Comparison of ENCODE assay signal across 19 cellular contexts in genomic region chr5:55582256-55582655, GRCh38. TPM values are rescaled to one million over a fixed set of nuclear protein-coding genes. Genes with fewer than 3 reads are reported as not detected.
DNase-seq lines count a peak whose midpoint lies in the region; ATAC-seq lines count a peak whose summit lies in the region.
"Had no signal": no experiment of that assay in that cellular context is flagged by ENCODE, and none has a peak within 500 bp of the region (broad histone marks: within the 10 kb centered on the region; RNA-seq: fewer than 3 reads in every experiment).

No MANE protein-coding gene starts in this region.

- H3K27ac Mint-ChIP-seq in activated naive CD8-positive, alpha-beta T cell treated with anti-CD3 and anti-CD28 coated beads for 36 hours, result peak overlapping the region; percentile 43
- peak overlapping the region in 1 of 2 donors; percentile 91 for H3K27ac Mint-ChIP-seq in stimulated activated naive CD8-positive, alpha-beta T cell treated with anti-CD3 and anti-CD28 coated beads, Interleukin-15, amount 100 ng/mL, for 72 hours
- H3K27ac Mint-ChIP-seq: endodermal cell had no signal

- no peak overlapping the region for H3K4me3 ChIP-seq in Jurkat, Clone E6-1 (ENCODE audit: low read length)
- H3K4me3 ChIP-seq: transverse colon had no signal

- H3K4me3 Mint-ChIP-seq in activated naive CD8-positive, alpha-beta T cell treated with anti-CD3 and anti-CD28 coated beads for 36 hours, result no peak overlapping the region
- peak overlapping the region; percentile 8 to 75 for H3K4me3 Mint-ChIP-seq in stimulated activated naive CD8-positive, alpha-beta T cell treated with anti-CD3 and anti-CD28 coated beads, Interleukin-15, amount 100 ng/mL, for 72 hours
- H3K4me3 Mint-ChIP-seq: endodermal cell, H9 had no signal

- H3K27me3 Mint-ChIP-seq in activated naive CD8-positive, alpha-beta T cell treated with anti-CD3 and anti-CD28 coated beads for 36 hours, result no peaks in the 10 kb centered on the region
- no peaks in the 10 kb centered on the region for H3K27me3 Mint-ChIP-seq in stimulated activated naive CD8-positive, alpha-beta T cell treated with anti-CD3 and anti-CD28 coated beads, Interleukin-15, amount 100 ng/mL, for 72 hours

- peak; percentile 28 for DNase-seq in stimulated activated CD4-positive, alpha-beta T cell treated with anti-CD3 and anti-CD28 coated beads, Interleukin-15, amount 100 ng/mL, for 24 hours
- DNase-seq in stimulated activated CD4-positive, alpha-beta T cell treated with anti-CD3 and anti-CD28 coated beads, Interleukin-1b, Interleukin-23, amount 100 ng/mL, for 48 hours, result no peak
- DNase-seq in Jurkat, Clone E6-1 (ENCODE audit: low read depth, low spot score), result peak; percentile 31
- DNase-seq in activated naive CD8-positive, alpha-beta T cell treated with anti-CD3 and anti-CD28 coated beads for 36 hours, result no peak
- DNase-seq in stimulated activated naive CD8-positive, alpha-beta T cell treated with anti-CD3 and anti-CD28 coated beads, Interleukin-15, amount 100 ng/mL, for 72 hours, result no peak
- DNase-seq: BE2C; DMS79 treated with DMSO at 0.1 percent for 48 hours; endodermal cell; H9; hypothalamus; left cardiac atrium; NCI-H1105; NCI-H2171; NCI-H82; stimulated activated CD4-positive, alpha-beta T cell treated with anti-CD3 and anti-CD28 coated beads, Interleukin-4, amount 100 ng/mL, for 24 hours; transverse colon had no signal

- peak; percentile 82 for ATAC-seq in stimulated activated naive CD8-positive, alpha-beta T cell treated with anti-CD3 and anti-CD28 coated beads, Interleukin-15, amount 100 ng/mL, for 72 hours
- no peak for ATAC-seq in HG03342 (IDR thresholded peaks at IDR 0.05; ENCODE audit: unreplicated experiment)
- ATAC-seq in HG03354 (IDR thresholded peaks at IDR 0.05; ENCODE audit: poor library complexity, severe bottlenecking, unreplicated experiment), result no peak
- ATAC-seq in HG02588 (IDR thresholded peaks at IDR 0.05; ENCODE audit: unreplicated experiment), result no peak
- ATAC-seq: left cardiac atrium had no signal

- H3K4me1 Mint-ChIP-seq in activated naive CD8-positive, alpha-beta T cell treated with anti-CD3 and anti-CD28 coated beads for 36 hours, result peaks cover 20% of the 10 kb centered on the region
- peaks cover 35% of the 10 kb centered on the region for H3K4me1 Mint-ChIP-seq in stimulated activated naive CD8-positive, alpha-beta T cell treated with anti-CD3 and anti-CD28 coated beads, Interleukin-15, amount 100 ng/mL, for 72 hours

- no peaks in the 10 kb centered on the region for H3K36me3 Mint-ChIP-seq in activated naive CD8-positive, alpha-beta T cell treated with anti-CD3 and anti-CD28 coated beads for 36 hours

- no peaks in the 10 kb centered on the region for H3K9me3 Mint-ChIP-seq in activated naive CD8-positive, alpha-beta T cell treated with anti-CD3 and anti-CD28 coated beads for 36 hours
- no peaks in the 10 kb centered on the region for H3K9me3 Mint-ChIP-seq in stimulated activated naive CD8-positive, alpha-beta T cell treated with anti-CD3 and anti-CD28 coated beads, Interleukin-15, amount 100 ng/mL, for 72 hours
- H3K9me3 Mint-ChIP-seq: endodermal cell, H9 had no signal

RNA-seq across cellular contexts. Expression of gene PLPP1, which starts 47.5 kb away (rescaled TPM):
- 11.6 TPM for polyA plus RNA-seq in Jurkat, Clone E6-1 (2012; ENCODE audit: insufficient read depth, insufficient read length)
- total RNA-seq in activated naive CD8-positive, alpha-beta T cell treated with anti-CD3 and anti-CD28 coated beads for 36 hours, result 10 to 100 TPM; 21.3 to 23.1 TPM

Comparison
In these comparisons a context has a peak if more than half of its experiments do, and no peak if none do; other contexts are left out.
1. DNase-seq: peak in stimulated activated CD4-positive, alpha-beta T cell treated with anti-CD3 and anti-CD28 coated beads, Interleukin-15, amount 100 ng/mL, for 24 hours (single experiment) and Jurkat, Clone E6-1 (single experiment); none in stimulated activated CD4-positive, alpha-beta T cell treated with anti-CD3 and anti-CD28 coated beads, Interleukin-1b, Interleukin-23, amount 100 ng/mL, for 48 hours (single experiment), activated naive CD8-positive, alpha-beta T cell treated with anti-CD3 and anti-CD28 coated beads for 36 hours (single experiment) and stimulated activated naive CD8-positive, alpha-beta T cell treated with anti-CD3 and anti-CD28 coated beads, Interleukin-15, amount 100 ng/mL, for 72 hours (0 of 2).